Comparison of ENCODE assay signal across 8 cellular contexts in the genomic region with DNA sequence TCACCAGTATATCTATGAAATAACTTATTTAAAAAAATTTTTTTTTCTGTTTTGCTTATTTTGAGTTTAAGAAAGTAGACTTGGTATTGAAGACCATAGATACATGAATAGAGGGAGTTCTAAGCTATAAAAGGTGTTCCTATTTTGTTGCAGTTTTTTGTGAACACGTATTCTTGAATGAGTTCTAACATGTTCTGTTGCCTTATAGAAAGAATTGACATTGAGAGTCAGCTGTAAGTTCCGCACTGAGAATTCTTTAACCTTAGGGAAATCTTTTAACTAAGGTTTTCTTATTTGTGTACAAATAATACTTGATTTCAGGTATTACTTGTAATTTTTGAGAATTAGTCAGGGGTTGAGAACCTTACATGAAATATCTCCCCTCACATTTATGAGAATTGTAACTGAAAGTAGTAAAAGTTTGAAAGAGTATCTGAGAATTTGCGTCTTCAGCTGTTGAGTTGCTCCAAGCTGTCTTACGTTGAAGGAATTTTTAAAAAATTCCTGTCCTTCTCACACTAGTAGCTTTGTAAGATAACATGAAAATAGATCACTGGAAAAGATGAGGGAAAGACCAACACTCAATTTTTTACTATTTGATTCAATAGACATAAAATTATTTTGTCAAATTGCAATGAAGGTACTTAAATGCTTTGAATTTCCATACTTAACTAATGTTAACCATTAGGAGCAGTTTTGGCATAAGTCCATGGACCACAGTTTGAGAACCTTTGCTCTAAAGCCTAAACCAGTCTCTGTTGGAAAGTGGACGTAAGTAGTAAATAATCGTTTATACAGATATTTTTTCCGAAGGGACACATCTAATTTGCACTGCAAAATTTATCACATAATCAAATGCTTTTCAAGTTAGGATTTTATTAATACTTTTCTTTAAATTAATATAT. TPM values are rescaled to one million over a fixed set of nuclear protein-coding genes. Genes with fewer than 3 reads are reported as not detected.
A peak's percentile ranks its signal among the peaks of the same experiment; 100 is the strongest.
DNase-seq lines count a peak whose midpoint lies in the region; TF ChIP-seq lines count a peak whose summit lies in the region.

No MANE protein-coding gene starts in this region.

- no peak overlapping the region for H4K91ac ChIP-seq in mesenchymal stem cell (ENCODE audit: low read length)

- TF ChIP-seq CTCF in BJ (IDR thresholded peaks at IDR 0.05; ENCODE audit: insufficient read depth, low read depth, low read length) (no peak), astrocyte of the cerebellum (IDR thresholded peaks at IDR 0.05; ENCODE audit: low read depth, low read length, missing control alignments) (no peak)

- H3K27me3 ChIP-seq in BJ (ENCODE audit: control insufficient read depth, insufficient read depth, low read length) (no peaks in the 10 kb centered on the region), mesenchymal stem cell (ENCODE audit: control insufficient read depth in 1 of 2, insufficient read depth in 1 of 2, low read length in 2 of 2) (no peaks in the 10 kb centered on the region)

- intact Hi-C loops in head of caudate nucleus (cut with DNase I), result loop anchor here (5.0 to 10.0 kb wide), 2 partner anchors 167 to 265 kb away; a partner anchor contains a TSS

- no peak overlapping the region for H4K8ac ChIP-seq in mesenchymal stem cell (ENCODE audit: low read length)

- H3K4ac ChIP-seq in mesenchymal stem cell (ENCODE audit: low read depth in 1 of 2, low read length in 2 of 2), result no peak overlapping the region

- H3K9ac ChIP-seq in mesenchymal stem cell (ENCODE audit: low read length), result peak overlapping the region; percentile 99

- no peak overlapping the region for H3K4me2 ChIP-seq in mesenchymal stem cell (ENCODE audit: low read length, poor library complexity, severe bottlenecking)

- DNase-seq in BJ (ENCODE audit: low read depth) (no peak), HT-29 (ENCODE audit: low spot score) (peak; percentile 49), astrocyte of the cerebellum (ENCODE audit: low read depth) (no peak), mesenchymal stem cell (peak; percentile 42), NCI-H1436 treated with DMSO at 0.1 percent for 48 hours (lab: John Stamatoyannopoulos, UW) (no peak), medulla oblongata (ENCODE audit: extremely low spot score) (no peak), NCI-H345 treated with DMSO at 0.1 percent for 48 hours (lab: John Stamatoyannopoulos, UW; ENCODE audit: unreplicated experiment) (no peak), head of caudate nucleus (no peak)

- no peak overlapping the region for H3K27ac ChIP-seq in mesenchymal stem cell (ENCODE audit: low read length, poor library complexity, severe bottlenecking)

- peaks cover 3% of the 10 kb centered on the region for H3K79me1 ChIP-seq in mesenchymal stem cell (replicated peaks; ENCODE audit: low read length, poor library complexity, severe bottlenecking)

- no peak overlapping the region for H2AFZ ChIP-seq in mesenchymal stem cell (ENCODE audit: low read depth, low read length)

- 81% methylated on average over 1 of the region's 7 CpGs for WGBS in mesenchymal stem cell

- CTCF ChIA-PET in BJ (lab: Yijun Ruan, JAX), result interaction anchor here (0.9 to 1.2 kb wide), 2 partner anchors 9 to 45 kb away, joined by 4 to 5 read pairs; no protein-coding TSS in a partner anchor

- H2BK120ac ChIP-seq in mesenchymal stem cell (ENCODE audit: low read depth, low read length), result no peak overlapping the region

- no peak overlapping the region for H2BK12ac ChIP-seq in mesenchymal stem cell (ENCODE audit: low read length in 2 of 2)

- no peaks in the 10 kb centered on the region for H3K9me3 ChIP-seq in mesenchymal stem cell (ENCODE audit: control insufficient read depth, low read length)

- peaks cover 4% of the 10 kb centered on the region for H3K4me1 ChIP-seq in mesenchymal stem cell (ENCODE audit: control insufficient read depth, insufficient read depth, low read depth, low read length)

- H2BK5ac ChIP-seq in mesenchymal stem cell (ENCODE audit: low read depth, low read length, poor library complexity, severe bottlenecking), result no peak overlapping the region

- no peak overlapping the region for H2BK15ac ChIP-seq in mesenchymal stem cell (ENCODE audit: low read depth, poor library complexity, severe bottlenecking)

- peak overlapping the region; percentile 93 for H3K4me3 ChIP-seq in BJ (ENCODE audit: low read depth, low read length)
- H3K4me3 ChIP-seq in astrocyte of the cerebellum (ENCODE audit: low read depth, low read length), result peak overlapping the region; percentile 93
- peak overlapping the region in 1 of 2 experiments; percentile 95 for H3K4me3 ChIP-seq in mesenchymal stem cell (ENCODE audit: insufficient read depth in 1 of 2, low read depth in 1 of 2, low read length in 2 of 2)

- no peak overlapping the region for H3K14ac ChIP-seq in mesenchymal stem cell (ENCODE audit: low read length in 2 of 2)

- no peak overlapping the region for H3K18ac ChIP-seq in mesenchymal stem cell (ENCODE audit: low read depth in 1 of 2, low read length in 2 of 2)

- POLR2A ChIA-PET in BJ (lab: Charles Lee), result no interaction called here

- no peak overlapping the region for H3K23ac ChIP-seq in mesenchymal stem cell (ENCODE audit: low read length in 2 of 2)

- in situ Hi-C loops in astrocyte of the cerebellum (cut with HindIII; ENCODE audit: low sequenced_read_pairs), result no loop called here

- H3K36me3 ChIP-seq in BJ (ENCODE audit: control insufficient read depth, insufficient read depth, low read length) (no peaks in the 10 kb centered on the region), mesenchymal stem cell (ENCODE audit: control insufficient read depth in 1 of 2, insufficient read depth in 2 of 2, low read depth in 1 of 2, low read length in 2 of 2) (peaks cover 0 to 11% of the 10 kb centered on the region in 2 experiments)

- H2AK5ac ChIP-seq in mesenchymal stem cell (ENCODE audit: low read length, severe bottlenecking), result no peak overlapping the region

RNA-seq across cellular contexts. Expression of a gene that starts 3.8 kb away (rescaled TPM):
- 23.3 and 41.4 TPM in 2 replicates for polyA plus RNA-seq in BJ (2011; rRNA removed)
- 25.6 and 30.3 TPM in 2 replicates for polyA minus RNA-seq in BJ (2011; rRNA and poly(A)+ RNA removed)
- 33.5 and 34.6 TPM in 2 replicates for total RNA-seq in HT-29 (2014; rRNA removed; shearing (Covaris generic))
- polyA plus RNA-seq in mesenchymal stem cell (2013, experiment 1 of 2), result 38.2 TPM
- polyA plus RNA-seq in mesenchymal stem cell (2013, experiment 2 of 2), result 41.3 TPM

Comparison
In these comparisons a context has a peak if more than half of its experiments do, and no peak if none do; other contexts are left out.
1. DNase-seq: peak in HT-29 (single experiment) and mesenchymal stem cell (single experiment); none in BJ (single experiment), astrocyte of the cerebellum (single experiment), NCI-H1436 treated with DMSO at 0.1 percent for 48 hours (single experiment), medulla oblongata (single experiment), NCI-H345 treated with DMSO at 0.1 percent for 48 hours (single experiment) and head of caudate nucleus (0 of 42).